7 cellular contexts compared by ENCODE assay signal in the genomic region with DNA sequence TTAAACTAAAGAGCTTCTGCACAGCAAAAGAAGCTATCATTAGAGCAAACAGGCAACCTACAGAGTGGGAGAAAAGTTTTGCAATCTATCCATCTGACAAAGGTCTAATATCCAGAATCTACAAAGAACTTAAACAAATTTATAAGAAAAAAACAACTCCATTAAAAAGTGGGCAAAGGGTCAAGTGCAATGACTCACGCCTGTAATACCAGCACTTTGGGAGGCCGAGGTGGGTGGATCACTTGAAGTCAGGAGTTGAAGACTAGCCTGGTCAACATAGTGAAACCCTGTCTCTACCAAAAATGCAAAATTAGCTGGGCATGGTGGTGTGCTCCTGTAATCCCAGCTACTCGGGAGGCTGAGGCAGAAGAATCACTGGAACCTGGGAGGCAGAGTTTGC. TPM values are rescaled to one million over a fixed set of nuclear protein-coding genes. Genes with fewer than 3 reads are reported as not detected.
A peak's percentile ranks its signal among the peaks of the same experiment; 100 is the strongest.
DNase-seq lines count a peak whose midpoint lies in the region; ATAC-seq and TF ChIP-seq lines count a peak whose summit lies in the region.
"Not testable (repeated sequence)": the region's sequence is repeated elsewhere in the genome, so short reads cannot be mapped to it uniquely, and the experiment has no call there.

No MANE protein-coding gene starts in this region.

- H2BK20ac ChIP-seq in IMR-90 (ENCODE audit: low read depth, low read length) = not testable (repeated sequence)

- POLR2A ChIA-PET in IMR-90 (lab: Charles Lee; ENCODE audit: unreplicated experiment) = not testable (repeated sequence)

- BruUV-seq in IMR-90 (replicated peaks; lab: Mats Ljungman, UMichigan) = not testable (repeated sequence)

- H3K23ac ChIP-seq in IMR-90 (ENCODE audit: low read depth, low read length) = not testable (repeated sequence)

- H3K4me2 ChIP-seq in IMR-90 (ENCODE audit: low read depth, low read length) = not testable (repeated sequence)

- H2AK9ac ChIP-seq in IMR-90 (replicated peaks; ENCODE audit: low read depth, low read length, poor library complexity) = not testable (repeated sequence)

- not testable (repeated sequence) for H3K9me3 ChIP-seq in IMR-90 (ENCODE audit: control insufficient read depth, insufficient read depth, low read length)

- not testable (repeated sequence) for TF ChIP-seq CTCF in IMR-90 (conservative IDR thresholded peaks at IDR 0.05; ENCODE audit: low read depth, low read length); brain microvascular endothelial cell (IDR thresholded peaks at IDR 0.05; ENCODE audit: low read depth, low read length, missing control alignments)

- not testable (repeated sequence) for H3K4me3 ChIP-seq in IMR-90 (ENCODE audit: insufficient read depth, low read depth, low read length); brain microvascular endothelial cell (ENCODE audit: low read depth, low read length)

- not testable (repeated sequence) for H3K36me3 ChIP-seq in IMR-90 (ENCODE audit: control insufficient read depth, insufficient read depth, low read length); brain microvascular endothelial cell (replicated peaks)

- H2BK5ac ChIP-seq in IMR-90 (ENCODE audit: low read depth, low read length, poor library complexity, severe bottlenecking) = not testable (repeated sequence)

- not testable (repeated sequence) for TF ChIP-seq POLR2A in IMR-90 (IDR thresholded peaks at IDR 0.05; ENCODE audit: low read depth, low read length)

- not testable (repeated sequence) for H3K14ac ChIP-seq in IMR-90 (replicated peaks; ENCODE audit: low read depth, low read length)

- not testable (repeated sequence) for H2AFZ ChIP-seq in IMR-90 (replicated peaks; ENCODE audit: low read length, poor library complexity)

- H3K27me3 ChIP-seq in IMR-90 (ENCODE audit: control insufficient read depth, insufficient read depth, low read length); brain microvascular endothelial cell (replicated peaks): not testable (repeated sequence)

- not testable (repeated sequence) for ATAC-seq in IMR-90 (ENCODE audit: low read depth)

- not testable (repeated sequence) for H2BK15ac ChIP-seq in IMR-90 (ENCODE audit: low read depth, low read length)

- not testable (repeated sequence) for H3K9ac ChIP-seq in IMR-90 (ENCODE audit: low read depth, low read length)

- H4K91ac ChIP-seq in IMR-90 (ENCODE audit: insufficient read depth, low read depth, low read length) = not testable (repeated sequence)

- in situ Hi-C loops in IMR-90 (cut with MboI; ENCODE audit: low sequenced_read_pairs); brain microvascular endothelial cell (cut with HindIII; ENCODE audit: low pct_ligation_motif_present, low sequenced_read_pairs): not testable (repeated sequence)

- H4K20me1 ChIP-seq in IMR-90 (ENCODE audit: insufficient read depth, low read length) = not testable (repeated sequence)

- intact Hi-C loops in IMR-90 (cut with micrococcal nuclease) = not testable (repeated sequence)

- not testable (repeated sequence) for H3K4ac ChIP-seq in IMR-90 (ENCODE audit: low read depth, low read length)

- H3K56ac ChIP-seq in IMR-90 (ENCODE audit: extremely low read depth, insufficient read depth, low read length) = not testable (repeated sequence)

- H2BK120ac ChIP-seq in IMR-90 (ENCODE audit: low read depth, low read length) = not testable (repeated sequence)

- not testable (repeated sequence) for H3K18ac ChIP-seq in IMR-90 (ENCODE audit: low read depth, low read length)

- H4K5ac ChIP-seq in IMR-90 (ENCODE audit: low read depth, low read length) = not testable (repeated sequence)

- CTCF ChIA-PET in IMR-90 (lab: Yijun Ruan, JAX) = not testable (repeated sequence)

- dilution Hi-C loops in IMR-90 (cut with HindIII; ENCODE audit: low sequenced_read_pairs, unreplicated experiment) = not testable (repeated sequence)

- H3K79me1 ChIP-seq in IMR-90 (ENCODE audit: low read depth in 1 of 2, low read length in 2 of 2) = not testable (repeated sequence)

- not testable (repeated sequence) for H3K4me1 ChIP-seq in IMR-90 (ENCODE audit: control insufficient read depth, insufficient read depth, low read length)

- not testable (repeated sequence) for H4K8ac ChIP-seq in IMR-90 (ENCODE audit: low read depth in 2 of 2, low read length in 2 of 2)

- WGBS in IMR-90 (ENCODE audit: extremely low coverage in 2 of 2, insufficient read length in 1 of 2), 2 experiments = no CpG with 5 or more reads among the region's 3 CpGs

- H2AK5ac ChIP-seq in IMR-90 (ENCODE audit: low read depth, low read length) = not testable (repeated sequence)

- peak; percentile 65 for DNase-seq in ELR (ENCODE audit: low read depth)
- peak; percentile 48 for DNase-seq in IMR-90
- peak; percentile 65 for DNase-seq in RPMI7951 (ENCODE audit: low read depth)
- peak; percentile 31 for DNase-seq in brain microvascular endothelial cell
- peak; percentile 52 for DNase-seq in fibroblast of gingiva (ENCODE audit: low read depth)
- peak; percentile 70 for DNase-seq in fibroblast of the conjunctiva (ENCODE audit: low read depth)
- peak; percentile 36 for DNase-seq in renal cortical epithelial cell (ENCODE audit: low read depth)

- not testable (repeated sequence) for TF ChIP-seq RAD21 in IMR-90 (IDR thresholded peaks at IDR 0.05; ENCODE audit: low read length)

- not testable (repeated sequence) for H3K27ac ChIP-seq in IMR-90 (ENCODE audit: insufficient read depth, low read length); brain microvascular endothelial cell

- not testable (repeated sequence) for H3K9me1 ChIP-seq in IMR-90 (ENCODE audit: insufficient read depth, low read length)

RNA-seq across cellular contexts. Expression of a gene that starts 55.5 kb away (rescaled TPM):
- 5.6 and 6.1 TPM in 2 replicates for total RNA-seq in IMR-90 (2012; rRNA removed)
- 2.3 and 2.4 TPM in 2 replicates for polyA plus RNA-seq in IMR-90 (2012; rRNA removed)
- polyA plus RNA-seq in IMR-90 (2012; cell fraction: cytosol; rRNA removed) = 1.5 and 3.0 TPM in 2 replicates
- polyA plus RNA-seq in IMR-90 (2012; cell fraction: nucleus; rRNA removed; ENCODE audit: low replicate concordance) = 1.5 and 2.2 TPM in 2 replicates
- total RNA-seq in RPMI7951 (2014; rRNA removed; shearing (Covaris generic)) = 3.9 and 10.2 TPM in 2 replicates
- total RNA-seq in renal cortical epithelial cell = 6.6 and 7.1 TPM in 2 replicates
